Comparison of ENCODE assay signal across 15 cellular contexts in the genomic region with DNA sequence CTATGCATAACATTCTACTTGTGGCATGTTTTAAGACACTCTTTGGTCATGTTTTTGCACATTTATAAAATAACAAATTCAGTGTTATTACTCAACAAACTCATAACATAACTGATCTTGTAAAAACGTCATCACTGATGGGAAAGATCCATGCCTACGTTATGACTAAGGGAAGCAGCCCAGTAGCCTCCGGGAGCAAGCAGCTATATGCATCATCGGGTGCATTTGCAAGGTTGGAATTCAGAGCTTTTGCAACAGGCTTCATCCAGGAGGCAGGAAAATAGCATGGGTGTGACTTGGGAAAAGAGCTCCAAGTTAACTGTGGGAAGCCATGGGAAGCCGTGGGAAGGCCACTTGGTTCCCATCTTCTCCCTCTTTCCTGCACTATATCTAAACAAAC.
A peak's percentile ranks its signal among the peaks of the same experiment; 100 is the strongest.
DNase-seq lines count a peak whose midpoint lies in the region; ATAC-seq and TF ChIP-seq lines count a peak whose summit lies in the region.
"Had no signal": no experiment of that assay in that cellular context is flagged by ENCODE, and none has a peak within 500 bp of the region (broad histone marks: within the 10 kb centered on the region; RNA-seq: fewer than 3 reads in every experiment).

No MANE protein-coding gene starts in this region.

- H3K36me3 Mint-ChIP-seq in glutamatergic neuron (ENCODE audit: unreplicated experiment), result no peaks in the 10 kb centered on the region
- H3K36me3 Mint-ChIP-seq: naive B cell had no signal

- H3K4me1 Mint-ChIP-seq in glutamatergic neuron (ENCODE audit: low read depth, unreplicated experiment), result no peaks in the 10 kb centered on the region
- H3K4me1 Mint-ChIP-seq: naive B cell had no signal

- no peaks in the 10 kb centered on the region for H3K9me3 ChIP-seq in MG63
- H3K9me3 ChIP-seq: heart left ventricle had no signal

- no peaks in the 10 kb centered on the region for H3K9me3 Mint-ChIP-seq in glutamatergic neuron (ENCODE audit: unreplicated experiment)
- H3K9me3 Mint-ChIP-seq: CD4-positive, alpha-beta T cell; stimulated activated naive CD8-positive, alpha-beta T cell treated with anti-CD3 and anti-CD28 coated beads, Interleukin-15, Interleukin-2, amounts not matched to agents 100 ng/mL and 50 ng/mL, for 24 hours had no signal

- peak; percentile 91 for DNase-seq in AG20443 (ENCODE audit: low spot score)
- peak; percentile 67 for DNase-seq in MG63
- DNase-seq in choroid plexus epithelial cell (ENCODE audit: low read depth), result peak; percentile 97
- DNase-seq in lung microvascular endothelial cell (ENCODE audit: low read depth in 2 of 2), result peak; percentile 18 to 81
- no peak for DNase-seq in glutamatergic neuron
- DNase-seq: CD4-positive, alpha-beta T cell; central memory CD4-positive, alpha-beta T cell; heart left ventricle; naive B cell; NCI-H510A treated with DMSO at 0.1 percent for 48 hours; T-helper 1 cell had no signal

- H3K27me3 ChIP-seq in MG63, result no peaks in the 10 kb centered on the region
- H3K27me3 ChIP-seq: heart left ventricle had no signal

- no peak overlapping the region for H3K27ac Mint-ChIP-seq in glutamatergic neuron (ENCODE audit: unreplicated experiment)
- H3K27ac Mint-ChIP-seq: CD4-positive, alpha-beta T cell; stimulated activated naive CD8-positive, alpha-beta T cell treated with anti-CD3 and anti-CD28 coated beads, Interleukin-15, Interleukin-2, amounts not matched to agents 100 ng/mL and 50 ng/mL, for 24 hours had no signal

- no peak overlapping the region for H3K4me3 Mint-ChIP-seq in glutamatergic neuron (ENCODE audit: unreplicated experiment)
- H3K4me3 Mint-ChIP-seq: CD4-positive, alpha-beta T cell; naive B cell; stimulated activated naive CD8-positive, alpha-beta T cell treated with anti-CD3 and anti-CD28 coated beads, Interleukin-15, Interleukin-2, amounts not matched to agents 100 ng/mL and 50 ng/mL, for 24 hours had no signal

- no peak for TF ChIP-seq CTCF in choroid plexus epithelial cell (conservative IDR thresholded peaks at IDR 0.05; ENCODE audit: low read depth, low read length)
- TF ChIP-seq CTCF in glutamatergic neuron (IDR thresholded peaks at IDR 0.05; ENCODE audit: partially characterized antibody, unreplicated experiment), result no peak

- no peaks in the 10 kb centered on the region for H3K36me3 ChIP-seq in MG63
- H3K36me3 ChIP-seq: heart left ventricle had no signal

- no peak overlapping the region for H3K4me3 ChIP-seq in MG63
- H3K4me3 ChIP-seq in choroid plexus epithelial cell (ENCODE audit: low read depth, low read length), result no peak overlapping the region
- H3K4me3 ChIP-seq: heart left ventricle had no signal

- no peaks in the 10 kb centered on the region for H3K27me3 Mint-ChIP-seq in glutamatergic neuron (ENCODE audit: unreplicated experiment)
- H3K27me3 Mint-ChIP-seq: CD4-positive, alpha-beta T cell; naive B cell; stimulated activated naive CD8-positive, alpha-beta T cell treated with anti-CD3 and anti-CD28 coated beads, Interleukin-15, Interleukin-2, amounts not matched to agents 100 ng/mL and 50 ng/mL, for 24 hours had no signal

- ATAC-seq in HG03135 (IDR thresholded peaks at IDR 0.05; ENCODE audit: unreplicated experiment) (no peak), GM19455 (IDR thresholded peaks at IDR 0.05; ENCODE audit: unreplicated experiment) (no peak), GM19023 (IDR thresholded peaks at IDR 0.05; ENCODE audit: unreplicated experiment) (no peak)
- ATAC-seq: heart left ventricle had no signal
